ENCODE assay signal across 1 cellular context in the genomic region with DNA sequence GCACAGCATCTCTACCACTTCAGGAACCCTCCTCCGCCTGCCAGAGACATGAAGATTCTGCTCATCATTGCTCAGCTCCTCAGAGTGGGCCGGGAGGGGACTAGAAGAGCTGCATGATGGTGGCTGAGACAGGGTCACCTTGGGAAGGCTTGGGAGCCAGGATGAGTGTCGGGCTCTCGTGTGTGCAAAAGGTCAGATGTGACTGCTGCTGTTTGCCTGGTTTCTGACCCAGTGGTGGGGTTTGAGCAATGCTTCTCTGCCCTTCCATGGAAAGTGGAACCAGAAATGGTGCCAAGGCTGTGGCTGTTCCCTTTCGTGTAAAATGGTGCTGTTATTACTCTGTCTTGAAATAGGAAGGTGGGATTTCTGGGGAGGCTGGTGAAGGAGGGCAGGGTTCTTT. TPM values are rescaled to one million over a fixed set of nuclear protein-coding genes. Genes with fewer than 3 reads are reported as not detected.
"Had no signal": no experiment of that assay in that cellular context is flagged by ENCODE, and none has a peak within 500 bp of the region (broad histone marks: within the 10 kb centered on the region; RNA-seq: fewer than 3 reads in every experiment).

No MANE protein-coding gene starts in this region.

RNA-seq across cellular contexts. Expression of a gene that starts 0.9 kb away (rescaled TPM):
- polyA plus RNA-seq: immature natural killer cell had no signal
